Comparison of ENCODE assay signal across 1 cellular context in genomic region chr4:106746451-106746850, GRCh38.
TF ChIP-seq lines count a peak whose summit lies in the region.

No MANE protein-coding gene starts in this region.

TF ChIP-seq in SK-N-SH, 30 proteins besides CTCF, POLR2A, EP300 and RAD21 (continued from another document):
- TF ChIP-seq TCF12 (IDR thresholded peaks at IDR 0.05), result peak; percentile 80
TF ChIP-seq in SK-N-SH: peak in this region for 5.
